ENCODE assay signal across 23 cellular contexts in the genomic region with DNA sequence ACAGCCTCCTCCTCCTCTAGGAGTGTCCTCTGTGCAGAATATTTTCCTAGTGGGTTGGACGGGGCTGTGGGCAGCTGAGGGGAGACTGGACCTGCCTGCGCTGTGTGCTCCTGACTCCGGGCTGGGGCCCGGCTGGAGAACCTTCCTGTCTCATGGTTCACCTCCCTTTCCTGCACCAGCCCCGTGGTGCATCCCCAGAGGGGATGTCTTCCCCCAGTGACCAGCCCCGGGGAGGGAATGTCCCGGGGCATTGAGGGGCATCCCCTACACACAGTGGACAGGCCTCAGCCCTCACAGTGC. TPM values are rescaled to one million over a fixed set of nuclear protein-coding genes. Genes with fewer than 3 reads are reported as not detected.
"Had no signal": no experiment of that assay in that cellular context is flagged by ENCODE, and none has a peak within 500 bp of the region (broad histone marks: within the 10 kb centered on the region; RNA-seq: fewer than 3 reads in every experiment).

No MANE protein-coding gene starts in this region.

- H3K27me3 ChIP-seq: body of pancreas, hepatocyte, upper lobe of right lung had no signal

- H3K27ac ChIP-seq: body of pancreas, hepatocyte, upper lobe of right lung had no signal

- H3K4me2 ChIP-seq: hepatocyte had no signal

- H3K4me3 ChIP-seq: body of pancreas, hepatocyte, mucosa of descending colon, upper lobe of right lung had no signal

- H2AFZ ChIP-seq: hepatocyte had no signal

- ATAC-seq: activated CD8-positive, alpha-beta memory T cell treated with anti-CD3 and anti-CD28 coated beads, Interleukin-2, amount 10 ng/mL, durations not matched to agents 7 days and 5 days; activated naive CD8-positive, alpha-beta T cell treated with anti-CD3 and anti-CD28 coated beads, Interleukin-2, amount 50 U/mL, for 24 hours; body of pancreas; mucosa of descending colon; upper lobe of right lung had no signal

- H3K4me1 ChIP-seq: body of pancreas, upper lobe of right lung had no signal

- DNase-seq: activated CD4-positive, alpha-beta memory T cell treated with anti-CD3 and anti-CD28 coated beads, Interleukin-2, amount 10 ng/mL, durations not matched to agents 7 days and 5 days; activated CD4-positive, alpha-beta T cell treated with anti-CD3 and anti-CD28 coated beads, Interleukin-2, amount 10 ng/mL, durations not matched to agents 24 days and 14 days; activated CD8-positive, alpha-beta memory T cell treated with anti-CD3 and anti-CD28 coated beads, Interleukin-2, amount 10 ng/mL, durations not matched to agents 7 days and 5 days; activated gamma-delta T cell; activated naive CD4-positive, alpha-beta T cell treated with anti-CD3 and anti-CD28 coated beads, Interleukin-2, amount 50 U/mL, for 16 hours; activated naive CD8-positive, alpha-beta T cell treated with anti-CD3 and anti-CD28 coated beads, Interleukin-2, amount 50 U/mL, for 24 hours; activated T-cell treated with anti-CD3 and anti-CD28 coated beads for 4 hours; body of pancreas; caudate nucleus; effector CD4-positive, alpha-beta T cell; erythroblast; foreskin fibroblast; mesendoderm; mucosa of descending colon; nephron progenitor cell; nucleus accumbens; stimulated activated CD4-positive, alpha-beta T cell treated with anti-CD3 and anti-CD28 coated beads, Interleukin-4, amount 100 ng/mL, for 1 hour; stimulated activated naive CD4-positive, alpha-beta T cell had no signal

- H3K36me3 ChIP-seq: upper lobe of right lung had no signal

- FAIRE-seq: endometrium had no signal

- H3K9me3 ChIP-seq: body of pancreas, upper lobe of right lung had no signal

RNA-seq across cellular contexts. Expression of a gene that starts 51.9 kb away (rescaled TPM):
- total RNA-seq: body of pancreas, glomerular endothelial cell, liver, upper lobe of right lung had no signal
